ENCODE assay signal across 9 cellular contexts in the genomic region with DNA sequence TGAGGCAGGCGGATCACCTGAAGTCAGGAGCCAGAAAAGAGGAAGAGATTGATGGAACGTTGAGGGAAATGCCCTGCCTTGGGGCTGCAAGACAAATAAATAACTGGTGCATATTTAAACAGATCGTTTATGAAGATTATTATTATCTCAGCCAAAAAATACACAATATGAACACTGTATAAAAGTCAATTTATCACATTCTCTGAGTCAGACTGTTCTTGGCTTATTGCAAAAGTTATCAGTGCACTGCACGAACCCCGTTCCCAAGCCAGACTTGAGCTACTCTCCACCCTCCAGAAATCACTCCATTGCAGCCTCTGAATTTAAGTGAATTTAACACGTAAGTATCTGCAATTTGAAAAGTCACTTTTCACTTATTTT. TPM values are rescaled to one million over a fixed set of nuclear protein-coding genes. Genes with fewer than 3 reads are reported as not detected.
A peak's percentile ranks its signal among the peaks of the same experiment; 100 is the strongest.
DNase-seq lines count a peak whose midpoint lies in the region; ATAC-seq, FAIRE-seq and TF ChIP-seq lines count a peak whose summit lies in the region.
"Had no signal": no experiment of that assay in that cellular context is flagged by ENCODE, and none has a peak within 500 bp of the region (broad histone marks: within the 10 kb centered on the region; RNA-seq: fewer than 3 reads in every experiment).

No MANE protein-coding gene starts in this region.

- no peaks in the 10 kb centered on the region for H4K20me1 ChIP-seq in PC-3 (ENCODE audit: low read length)

- ATAC-seq in PC-3 (peak; percentile 27), HG03108 (IDR thresholded peaks at IDR 0.05; ENCODE audit: unreplicated experiment) (no peak), GM18909 (IDR thresholded peaks at IDR 0.05; ENCODE audit: poor library complexity, unreplicated experiment) (no peak)

- no peaks in the 10 kb centered on the region for H3K27me3 ChIP-seq in Caco-2 (replicated peaks; ENCODE audit: control insufficient read depth, insufficient read depth, low read length)
- no peaks in the 10 kb centered on the region for H3K27me3 ChIP-seq in PC-3 (ENCODE audit: low read length)
- H3K27me3 ChIP-seq in neuron (ENCODE audit: insufficient read depth, low read length): no peaks in the 10 kb centered on the region

- H3K27ac Mint-ChIP-seq in Caco-2 (ENCODE audit: unreplicated experiment) (no peak overlapping the region), endothelial cell (ENCODE audit: unreplicated experiment) (no peak overlapping the region)

- H3K36me3 Mint-ChIP-seq in Caco-2 (ENCODE audit: insufficient read depth, unreplicated experiment) (no peaks in the 10 kb centered on the region), endothelial cell (ENCODE audit: low read depth, unreplicated experiment) (peaks cover 3% of the 10 kb centered on the region)

- H2AFZ ChIP-seq in PC-3 (ENCODE audit: low read length) (no peak overlapping the region), neuron (ENCODE audit: low read depth, low read length) (peak overlapping the region; percentile 86)

- H3K4me3 ChIP-seq in Caco-2 (ENCODE audit: low read depth, low read length): no peak overlapping the region
- H3K4me3 ChIP-seq in PC-3 (ENCODE audit: low read length): peak overlapping the region; percentile 91
- H3K4me3 ChIP-seq in neuron (ENCODE audit: low read length): peak overlapping the region; percentile 87

- intact Hi-C loops in Caco-2 (cut with micrococcal nuclease; ENCODE audit: unreplicated experiment) (loop anchor here (2.0 kb wide), 2 partner anchors 39 to 77 kb away; no protein-coding TSS in a partner anchor), PC-3 (cut with micrococcal nuclease) (loop anchor here (2.0 to 5.0 kb wide), 2 partner anchors 31 to 41 kb away; no protein-coding TSS in a partner anchor)

- peak overlapping the region; percentile 95 for H3K27ac ChIP-seq in PC-3 (ENCODE audit: low read length)

- DNase-seq in Caco-2 (no peak), PC-3 (peak; percentile 66), endothelial cell (ENCODE audit: low spot score) (no peak), GM19239 (ENCODE audit: insufficient read length, low spot score) (no peak)
- no peak for DNase-seq in activated CD8-positive, alpha-beta memory T cell treated with anti-CD3 and anti-CD28 coated beads for 24 hours
- DNase-seq: mesendoderm had no signal

- H3K4me2 ChIP-seq in PC-3 (ENCODE audit: low read length): peak overlapping the region; percentile 90

- TF ChIP-seq CTCF in Caco-2 (IDR thresholded peaks at IDR 0.05; ENCODE audit: insufficient read depth in 1 of 2, low read depth in 1 of 2, low read length in 1 of 2, severe bottlenecking in 1 of 2, unreplicated experiment in 1 of 2): no peak
- TF ChIP-seq CTCF in PC-3 (conservative IDR thresholded peaks at IDR 0.05; ENCODE audit: low read depth, low read length): no peak
- no peak for TF ChIP-seq CTCF in endothelial cell (IDR thresholded peaks at IDR 0.05; ENCODE audit: unreplicated experiment)

- no peaks in the 10 kb centered on the region for H3K9me2 ChIP-seq in PC-3 (replicated peaks; ENCODE audit: low read length)

- BruUV-seq in Caco-2 (replicated peaks; lab: Mats Ljungman, UMichigan) (TSS peak; percentile 40), PC-3 (replicated peaks; lab: Mats Ljungman, UMichigan) (no TSS peak)

- H3K4me1 Mint-ChIP-seq in Caco-2 (ENCODE audit: low read depth, unreplicated experiment): peaks cover 20% of the 10 kb centered on the region
- peaks cover 44% of the 10 kb centered on the region for H3K4me1 Mint-ChIP-seq in endothelial cell (ENCODE audit: unreplicated experiment)

- H3K27me3 Mint-ChIP-seq in Caco-2 (ENCODE audit: insufficient read depth, unreplicated experiment): no peaks in the 10 kb centered on the region
- H3K27me3 Mint-ChIP-seq in endothelial cell (ENCODE audit: unreplicated experiment): peaks cover 11% of the 10 kb centered on the region

- peaks cover 51% of the 10 kb centered on the region for H3K79me2 ChIP-seq in PC-3 (ENCODE audit: low read length)

- H3K36me3 ChIP-seq in Caco-2 (ENCODE audit: control insufficient read depth, insufficient read depth, low read length): no peaks in the 10 kb centered on the region
- no peaks in the 10 kb centered on the region for H3K36me3 ChIP-seq in PC-3 (ENCODE audit: low read depth, low read length)
- H3K36me3 ChIP-seq in neuron (ENCODE audit: insufficient read depth, low read length): no peaks in the 10 kb centered on the region

- no peak for FAIRE-seq in GM19239 (lab: Jason Lieb, UNC)

- peaks cover 21% of the 10 kb centered on the region for H3K4me1 ChIP-seq in Caco-2
- peaks cover 36% of the 10 kb centered on the region for H3K4me1 ChIP-seq in PC-3 (ENCODE audit: insufficient read depth, low read length)
- peaks cover 25% of the 10 kb centered on the region for H3K4me1 ChIP-seq in neuron (ENCODE audit: insufficient read depth, low read length)

- H3F3A ChIP-seq in PC-3 (ENCODE audit: low read length, unreplicated experiment): no peaks in the 10 kb centered on the region

- CTCF ChIA-PET in Caco-2 (lab: Charles Lee): interaction anchor here (1.0 to 1.9 kb wide), 5 partner anchors 37 to 162 kb away, joined by 3 to 6 read pairs (median 3); no protein-coding TSS in a partner anchor
- CTCF ChIA-PET in PC-3 (lab: Charles Lee): interaction anchor here (0.5 to 1.8 kb wide), 2 partner anchors 24 to 162 kb away, joined by 3 to 6 read pairs; no protein-coding TSS in a partner anchor

- H3K9me3 Mint-ChIP-seq in Caco-2 (ENCODE audit: unreplicated experiment) (no peaks in the 10 kb centered on the region), endothelial cell (ENCODE audit: unreplicated experiment) (no peaks in the 10 kb centered on the region)

- H3K9ac ChIP-seq in PC-3 (ENCODE audit: low read length): peak overlapping the region; percentile 85

- POLR2A ChIA-PET in Caco-2 (lab: Charles Lee) (no interaction called here), PC-3 (lab: Charles Lee; ENCODE audit: unreplicated experiment) (interaction anchor here (0.5 kb wide), 1 partner anchor 232 kb away, joined by 4 read pairs; no protein-coding TSS in a partner anchor)

- H3K4me3 Mint-ChIP-seq in Caco-2 (ENCODE audit: unreplicated experiment) (peak overlapping the region; percentile 94), endothelial cell (ENCODE audit: unreplicated experiment) (peak overlapping the region; percentile 92)

- H3K9me3 ChIP-seq in Caco-2 (no peaks in the 10 kb centered on the region), PC-3 (ENCODE audit: low read length) (no peaks in the 10 kb centered on the region), neuron (ENCODE audit: low read length) (no peaks in the 10 kb centered on the region)

RNA-seq across cellular contexts. Expression of a gene that starts 1.6 kb away (rescaled TPM):
- total RNA-seq in Caco-2 (2022) (30.6 and 31.0 TPM in 2 replicates), PC-3 (2014; rRNA removed) (6.2 and 8.1 TPM in 2 replicates), endothelial cell (ENCODE audit: unreplicated experiment) (21.8 TPM)
